In the genomic region with DNA sequence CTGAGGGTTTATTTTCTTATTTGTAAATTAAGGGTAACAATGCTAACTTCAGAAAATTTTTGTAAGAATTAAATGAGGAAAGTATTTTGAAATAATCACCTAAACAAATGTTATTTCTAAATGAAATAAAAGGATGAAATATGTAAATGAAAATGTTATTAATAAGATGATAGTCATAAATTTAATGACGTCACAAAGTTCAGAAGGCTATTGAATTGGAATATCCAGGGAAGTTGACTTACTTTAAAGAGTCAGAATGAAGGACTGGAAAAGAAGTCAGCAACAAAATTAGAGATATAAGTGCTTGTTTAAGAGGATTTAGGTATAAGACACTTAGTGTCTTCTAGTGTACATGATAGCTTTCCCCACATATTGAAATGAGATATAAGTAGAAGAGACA, we compare ENCODE assay signal across 35 cellular contexts.
"Had no signal": no experiment of that assay in that cellular context is flagged by ENCODE, and none has a peak within 500 bp of the region (broad histone marks: within the 10 kb centered on the region; RNA-seq: fewer than 3 reads in every experiment).

No MANE protein-coding gene starts in this region.

- H3K4me3 Mint-ChIP-seq: activated B cell treated with CpG ODN at 0.5 μM for 24 hours; activated CD4-positive, alpha-beta memory T cell treated with anti-CD3 and anti-CD28 coated beads, Interleukin-2, amount 10 ng/mL, durations not matched to agents 7 days and 5 days; activated CD4-positive, alpha-beta T cell treated with anti-CD3 and anti-CD28 coated beads, Interleukin-2, amount 10 ng/mL, durations not matched to agents 24 days and 14 days; activated CD8-positive, alpha-beta memory T cell treated with anti-CD3 and anti-CD28 coated beads, Interleukin-2, amount 10 ng/mL, durations not matched to agents 7 days and 5 days; activated CD8-positive, alpha-beta T cell treated with anti-CD3 and anti-CD28 coated beads, Interleukin-2, amount 10 ng/mL, durations not matched to agents 7 days and 5 days; activated naive CD4-positive, alpha-beta T cell treated with anti-CD3 and anti-CD28 coated beads, Interleukin-2, amount 10 ng/mL, durations not matched to agents 7 days and 5 days; activated naive CD4-positive, alpha-beta T cell treated with anti-CD3 and anti-CD28 coated beads, Interleukin-2, amount 50 U/mL, for 24 hours; activated naive CD8-positive, alpha-beta T cell; activated naive CD8-positive, alpha-beta T cell treated with anti-CD3 and anti-CD28 coated beads, Interleukin-2, amount 10 ng/mL, durations not matched to agents 7 days and 5 days; activated naive CD8-positive, alpha-beta T cell treated with anti-CD3 and anti-CD28 coated beads, Interleukin-2, amount 50 U/mL, for 24 hours; activated T-cell treated with anti-CD3 and anti-CD28 coated beads, Interleukin-2, amount 50 U/mL, for 24 hours; brain; central memory CD8-positive, alpha-beta T cell; T-helper 1 cell treated with Interleukin-12 subunit alpha and Interleukin-12 subunit beta and Interleukin-4 antibody, amounts not matched to agents 30 μg/mL and 1 μg/mL, for 36 hours; T-helper 2 cell treated with Interferon-gamma antibody and Interleukin-4, amounts not matched to agents 5 μg/mL and 100 μg/mL, for 36 hours had no signal

- DNase-seq: activated B cell treated with CpG ODN at 0.5 μM for 24 hours; activated CD4-positive, alpha-beta memory T cell treated with anti-CD3 and anti-CD28 coated beads, Interleukin-2, amount 10 ng/mL, durations not matched to agents 7 days and 5 days; activated CD4-positive, alpha-beta T cell treated with anti-CD3 and anti-CD28 coated beads for 4 hours; activated CD4-positive, alpha-beta T cell treated with anti-CD3 and anti-CD28 coated beads, Interleukin-2, amount 10 ng/mL, durations not matched to agents 24 days and 14 days; activated CD4-positive, alpha-beta T cell treated with anti-CD3 and anti-CD28 coated beads, Interleukin-2, amount 50 U/mL, for 1 hour; activated CD4-positive, alpha-beta T cell treated with anti-CD3 and anti-CD28 coated beads, Interleukin-2, amount 50 U/mL, for 48 hours; activated CD4-positive, CD25-positive, alpha-beta regulatory T cell treated with anti-CD3 and anti-CD28 coated beads, Interleukin-2, amount 50 U/mL, for 72 hours; activated CD8-positive, alpha-beta memory T cell treated with anti-CD3 and anti-CD28 coated beads for 24 hours; activated CD8-positive, alpha-beta memory T cell treated with anti-CD3 and anti-CD28 coated beads, Interleukin-2, amount 10 ng/mL, durations not matched to agents 7 days and 5 days; activated CD8-positive, alpha-beta memory T cell treated with anti-CD3 and anti-CD28 coated beads, Interleukin-2, amount 50 U/mL, for 48 hours; activated CD8-positive, alpha-beta T cell treated with anti-CD3 and anti-CD28 coated beads, Interleukin-2, amount 10 ng/mL, durations not matched to agents 7 days and 5 days; activated effector memory CD4-positive, alpha-beta T cell treated with Interleukin-2 at 50 U/mL for 16 hours; activated gamma-delta T cell; activated naive CD4-positive, alpha-beta T cell treated with anti-CD3 and anti-CD28 coated beads, Interleukin-2, amount 10 ng/mL, durations not matched to agents 7 days and 5 days; activated naive CD4-positive, alpha-beta T cell treated with Interleukin-2 at 50 U/mL for 16 hours; activated naive CD8-positive, alpha-beta T cell treated with anti-CD3 and anti-CD28 coated beads, Interleukin-2, amount 10 ng/mL, durations not matched to agents 7 days and 5 days; activated naive CD8-positive, alpha-beta T cell treated with anti-CD3 and anti-CD28 coated beads, Interleukin-2, amount 50 U/mL, for 24 hours; activated T-cell treated with anti-CD3 and anti-CD28 coated beads, Interleukin-2, amount 50 U/mL, for 24 hours; activated T-cell treated with anti-CD3 and anti-CD28 coated beads, Interleukin-2, amount 50 U/mL, for 48 hours; amygdala; anterior cingulate cortex; caudate nucleus; cerebellar nuclear complex; T-helper 1 cell; T-helper 2 cell; T-helper 9 cell had no signal

- ATAC-seq: activated CD8-positive, alpha-beta memory T cell treated with anti-CD3 and anti-CD28 coated beads, Interleukin-2, amount 10 ng/mL, durations not matched to agents 7 days and 5 days; activated CD8-positive, alpha-beta T cell treated with anti-CD3 and anti-CD28 coated beads, Interleukin-2, amount 10 ng/mL, durations not matched to agents 7 days and 5 days; activated naive CD8-positive, alpha-beta T cell treated with anti-CD3 and anti-CD28 coated beads, Interleukin-2, amount 50 U/mL, for 24 hours had no signal

- H3K4me1 Mint-ChIP-seq: activated B cell treated with CpG ODN at 0.5 μM for 24 hours; activated CD4-positive, alpha-beta memory T cell treated with anti-CD3 and anti-CD28 coated beads, Interleukin-2, amount 10 ng/mL, durations not matched to agents 7 days and 5 days; activated CD4-positive, alpha-beta T cell treated with anti-CD3 and anti-CD28 coated beads, Interleukin-2, amount 10 ng/mL, durations not matched to agents 24 days and 14 days; activated CD8-positive, alpha-beta memory T cell treated with anti-CD3 and anti-CD28 coated beads, Interleukin-2, amount 10 ng/mL, durations not matched to agents 7 days and 5 days; activated naive CD4-positive, alpha-beta T cell treated with anti-CD3 and anti-CD28 coated beads, Interleukin-2, amount 10 ng/mL, durations not matched to agents 7 days and 5 days; activated naive CD4-positive, alpha-beta T cell treated with anti-CD3 and anti-CD28 coated beads, Interleukin-2, amount 50 U/mL, for 24 hours; activated naive CD8-positive, alpha-beta T cell treated with anti-CD3 and anti-CD28 coated beads, Interleukin-2, amount 10 ng/mL, durations not matched to agents 7 days and 5 days; activated naive CD8-positive, alpha-beta T cell treated with anti-CD3 and anti-CD28 coated beads, Interleukin-2, amount 50 U/mL, for 24 hours; central memory CD8-positive, alpha-beta T cell had no signal

- H3K36me3 Mint-ChIP-seq: activated CD8-positive, alpha-beta memory T cell treated with anti-CD3 and anti-CD28 coated beads, Interleukin-2, amount 10 ng/mL, durations not matched to agents 7 days and 5 days; activated naive CD4-positive, alpha-beta T cell treated with anti-CD3 and anti-CD28 coated beads, Interleukin-2, amount 10 ng/mL, durations not matched to agents 7 days and 5 days; activated naive CD4-positive, alpha-beta T cell treated with anti-CD3 and anti-CD28 coated beads, Interleukin-2, amount 50 U/mL, for 24 hours; activated naive CD8-positive, alpha-beta T cell; activated naive CD8-positive, alpha-beta T cell treated with anti-CD3 and anti-CD28 coated beads, Interleukin-2, amount 10 ng/mL, durations not matched to agents 7 days and 5 days; brain had no signal

- FAIRE-seq: bronchial epithelial cell, TTC549 had no signal

- H3K9me3 Mint-ChIP-seq: activated B cell treated with CpG ODN at 0.5 μM for 24 hours; activated CD4-positive, alpha-beta T cell treated with anti-CD3 and anti-CD28 coated beads, Interleukin-2, amount 10 ng/mL, durations not matched to agents 24 days and 14 days; T-helper 1 cell treated with Interleukin-12 subunit alpha and Interleukin-12 subunit beta and Interleukin-4 antibody, amounts not matched to agents 30 μg/mL and 1 μg/mL, for 36 hours had no signal

- H3K27me3 Mint-ChIP-seq: activated B cell treated with CpG ODN at 0.5 μM for 24 hours; activated CD4-positive, alpha-beta memory T cell treated with anti-CD3 and anti-CD28 coated beads, Interleukin-2, amount 10 ng/mL, durations not matched to agents 7 days and 5 days; activated CD4-positive, alpha-beta T cell treated with anti-CD3 and anti-CD28 coated beads, Interleukin-2, amount 10 ng/mL, durations not matched to agents 24 days and 14 days; activated CD8-positive, alpha-beta memory T cell treated with anti-CD3 and anti-CD28 coated beads, Interleukin-2, amount 10 ng/mL, durations not matched to agents 7 days and 5 days; activated naive CD4-positive, alpha-beta T cell treated with anti-CD3 and anti-CD28 coated beads, Interleukin-2, amount 10 ng/mL, durations not matched to agents 7 days and 5 days; activated naive CD4-positive, alpha-beta T cell treated with anti-CD3 and anti-CD28 coated beads, Interleukin-2, amount 50 U/mL, for 24 hours; activated naive CD8-positive, alpha-beta T cell; activated naive CD8-positive, alpha-beta T cell treated with anti-CD3 and anti-CD28 coated beads, Interleukin-2, amount 10 ng/mL, durations not matched to agents 7 days and 5 days; activated naive CD8-positive, alpha-beta T cell treated with anti-CD3 and anti-CD28 coated beads, Interleukin-2, amount 50 U/mL, for 24 hours; activated T-cell treated with anti-CD3 and anti-CD28 coated beads, Interleukin-2, amount 50 U/mL, for 24 hours; central memory CD8-positive, alpha-beta T cell had no signal

- H3K27ac Mint-ChIP-seq: activated B cell treated with CpG ODN at 0.5 μM for 24 hours; activated CD4-positive, alpha-beta memory T cell treated with anti-CD3 and anti-CD28 coated beads, Interleukin-2, amount 10 ng/mL, durations not matched to agents 7 days and 5 days; activated CD4-positive, alpha-beta T cell treated with anti-CD3 and anti-CD28 coated beads, Interleukin-2, amount 10 ng/mL, durations not matched to agents 24 days and 14 days; activated CD8-positive, alpha-beta memory T cell treated with anti-CD3 and anti-CD28 coated beads, Interleukin-2, amount 10 ng/mL, durations not matched to agents 7 days and 5 days; activated CD8-positive, alpha-beta T cell treated with anti-CD3 and anti-CD28 coated beads, Interleukin-2, amount 10 ng/mL, durations not matched to agents 7 days and 5 days; activated naive CD4-positive, alpha-beta T cell treated with anti-CD3 and anti-CD28 coated beads, Interleukin-2, amount 10 ng/mL, durations not matched to agents 7 days and 5 days; activated naive CD4-positive, alpha-beta T cell treated with anti-CD3 and anti-CD28 coated beads, Interleukin-2, amount 50 U/mL, for 24 hours; activated naive CD8-positive, alpha-beta T cell; activated naive CD8-positive, alpha-beta T cell treated with anti-CD3 and anti-CD28 coated beads, Interleukin-2, amount 10 ng/mL, durations not matched to agents 7 days and 5 days; activated naive CD8-positive, alpha-beta T cell treated with anti-CD3 and anti-CD28 coated beads, Interleukin-2, amount 50 U/mL, for 24 hours; activated T-cell treated with anti-CD3 and anti-CD28 coated beads, Interleukin-2, amount 50 U/mL, for 24 hours; activated T-helper 2 cell treated with anti-CD3 and anti-CD28 coated beads, Interferon-gamma antibody, Interleukin-2, Interleukin-4, amounts not matched to agents 10 μg/mL and 5 μg/mL and 100 μg/mL, durations not matched to agents 14 hours and 24 hours and 36 hours; brain; T-helper 1 cell treated with Interleukin-12 subunit alpha and Interleukin-12 subunit beta and Interleukin-4 antibody, amounts not matched to agents 30 μg/mL and 1 μg/mL, for 36 hours; T-helper 2 cell treated with Interferon-gamma antibody and Interleukin-4, amounts not matched to agents 5 μg/mL and 100 μg/mL, for 36 hours had no signal
